Comparison of ENCODE assay signal across 34 cellular contexts in the genomic region with DNA sequence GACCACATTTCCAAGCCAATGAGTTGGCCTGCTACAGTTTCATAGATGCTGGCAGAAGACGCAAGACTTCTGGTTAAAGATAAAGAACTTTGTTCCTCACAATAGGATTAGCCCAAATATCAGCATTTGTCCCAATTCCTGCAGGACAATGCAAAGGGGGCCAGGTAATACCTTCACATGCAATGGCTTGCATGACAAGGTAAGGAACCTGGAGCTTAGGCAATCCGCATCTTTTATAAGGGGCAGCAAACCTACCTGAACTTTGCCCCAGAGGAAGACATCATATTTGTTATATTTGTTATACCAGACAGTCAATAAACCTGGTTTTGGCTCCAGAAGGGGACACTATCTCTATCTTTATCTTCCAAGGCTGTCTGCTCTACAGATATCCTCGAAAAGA. TPM values are rescaled to one million over a fixed set of nuclear protein-coding genes. Genes with fewer than 3 reads are reported as not detected.
"Had no signal": no experiment of that assay in that cellular context is flagged by ENCODE, and none has a peak within 500 bp of the region (broad histone marks: within the 10 kb centered on the region; RNA-seq: fewer than 3 reads in every experiment).

No MANE protein-coding gene starts in this region.

- H3K4me1 Mint-ChIP-seq: activated CD4-positive, alpha-beta T cell treated with anti-CD3 and anti-CD28 coated beads for 36 hours had no signal

- H3K27me3 Mint-ChIP-seq: activated CD4-positive, alpha-beta memory T cell treated with anti-CD3 and anti-CD28 coated beads for 36 hours; activated naive CD8-positive, alpha-beta T cell had no signal

- H3K9me3 Mint-ChIP-seq: activated CD4-positive, alpha-beta memory T cell treated with anti-CD3 and anti-CD28 coated beads for 36 hours; activated CD4-positive, alpha-beta T cell treated with anti-CD3 and anti-CD28 coated beads, Interleukin-2, amount 10 ng/mL, durations not matched to agents 24 days and 14 days; activated T-helper 1 cell treated with anti-CD3 and anti-CD28 coated beads, Interleukin-12 subunit alpha, Interleukin-12 subunit beta, Interleukin-2, Interleukin-4 antibody, amounts not matched to agents 30 ng/mL and 10 ng/mL and 1 ng/mL, durations not matched to agents 14 hours and 24 hours and 36 hours; activated T-helper 2 cell treated with anti-CD3 and anti-CD28 coated beads, Interferon-gamma antibody, Interleukin-2, Interleukin-4, amounts not matched to agents 10 μg/mL and 5 μg/mL and 100 μg/mL, durations not matched to agents 14 hours and 24 hours and 36 hours; effector memory CD8-positive, alpha-beta T cell had no signal

- H3K4me1 ChIP-seq: gastroesophageal sphincter had no signal

- H3K36me3 ChIP-seq: brain microvascular endothelial cell, esophagus squamous epithelium, gastroesophageal sphincter had no signal

- H3K4me3 ChIP-seq: esophagus squamous epithelium, gastroesophageal sphincter had no signal

- DNase-seq: activated CD4-positive, alpha-beta memory T cell treated with anti-CD3 and anti-CD28 coated beads for 36 hours; activated CD4-positive, alpha-beta T cell treated with anti-CD3 and anti-CD28 coated beads for 36 hours; activated CD4-positive, alpha-beta T cell treated with anti-CD3 and anti-CD28 coated beads, Interleukin-2, amount 10 ng/mL, durations not matched to agents 24 days and 14 days; activated CD4-positive, CD25-positive, alpha-beta regulatory T cell; activated CD4-positive, CD25-positive, alpha-beta regulatory T cell treated with anti-CD3 and anti-CD28 coated beads, Interleukin-2, amount 50 U/mL, for 72 hours; activated CD8-positive, alpha-beta memory T cell treated with anti-CD3 and anti-CD28 coated beads, Interleukin-2, amount 10 ng/mL, durations not matched to agents 7 days and 5 days; activated CD8-positive, alpha-beta memory T cell treated with anti-CD3 and anti-CD28 coated beads, Interleukin-2, amount 50 U/mL, for 4 hours; activated CD8-positive, alpha-beta T cell treated with anti-CD3 and anti-CD28 coated beads, Interleukin-2, amount 10 ng/mL, durations not matched to agents 7 days and 5 days; activated gamma-delta T cell treated with Interleukin-2 at 50 U/mL for 16 hours; activated naive CD4-positive, alpha-beta T cell treated with anti-CD3 and anti-CD28 coated beads, Interleukin-2, amount 50 U/mL, for 16 hours; activated naive CD4-positive, alpha-beta T cell treated with Interleukin-2 at 50 U/mL for 16 hours; activated T-cell treated with anti-CD3 and anti-CD28 coated beads, Interleukin-2, amount 50 U/mL, for 1 hour; activated T-cell treated with anti-CD3 and anti-CD28 coated beads, Interleukin-2, amount 50 U/mL, for 48 hours; amniotic stem cell; anterior cingulate cortex; brain microvascular endothelial cell; caudate nucleus; cortex of kidney; dermis blood vessel endothelial cell; effector CD4-positive, alpha-beta T cell; effector memory CD8-positive, alpha-beta T cell; esophagus squamous epithelium; foreskin melanocyte; T-helper 2 cell had no signal

- H3K27ac ChIP-seq: brain microvascular endothelial cell, epithelial cell of prostate, esophagus squamous epithelium, gastroesophageal sphincter had no signal

- H3K36me3 Mint-ChIP-seq: activated CD4-positive, alpha-beta memory T cell treated with anti-CD3 and anti-CD28 coated beads for 36 hours; activated CD8-positive, alpha-beta memory T cell treated with anti-CD3 and anti-CD28 coated beads, Interleukin-2, amount 10 ng/mL, durations not matched to agents 7 days and 5 days; activated naive CD8-positive, alpha-beta T cell had no signal

- H3K4me3 Mint-ChIP-seq: activated CD4-positive, alpha-beta memory T cell treated with anti-CD3 and anti-CD28 coated beads for 36 hours; activated CD4-positive, alpha-beta T cell treated with anti-CD3 and anti-CD28 coated beads for 36 hours; activated CD4-positive, alpha-beta T cell treated with anti-CD3 and anti-CD28 coated beads, Interleukin-2, amount 10 ng/mL, durations not matched to agents 24 days and 14 days; activated CD8-positive, alpha-beta memory T cell treated with anti-CD3 and anti-CD28 coated beads, Interleukin-2, amount 10 ng/mL, durations not matched to agents 7 days and 5 days; activated CD8-positive, alpha-beta T cell treated with anti-CD3 and anti-CD28 coated beads, Interleukin-2, amount 10 ng/mL, durations not matched to agents 7 days and 5 days; activated naive CD8-positive, alpha-beta T cell; activated T-helper 1 cell treated with anti-CD3 and anti-CD28 coated beads, Interleukin-12 subunit alpha, Interleukin-12 subunit beta, Interleukin-2, Interleukin-4 antibody, amounts not matched to agents 30 ng/mL and 10 ng/mL and 1 ng/mL, durations not matched to agents 14 hours and 24 hours and 36 hours; effector memory CD8-positive, alpha-beta T cell had no signal

- H3K27ac Mint-ChIP-seq: activated CD4-positive, alpha-beta memory T cell treated with anti-CD3 and anti-CD28 coated beads for 36 hours; activated CD4-positive, alpha-beta T cell treated with anti-CD3 and anti-CD28 coated beads for 36 hours; activated CD4-positive, alpha-beta T cell treated with anti-CD3 and anti-CD28 coated beads, Interleukin-2, amount 10 ng/mL, durations not matched to agents 24 days and 14 days; activated CD8-positive, alpha-beta memory T cell treated with anti-CD3 and anti-CD28 coated beads, Interleukin-2, amount 10 ng/mL, durations not matched to agents 7 days and 5 days; activated CD8-positive, alpha-beta T cell treated with anti-CD3 and anti-CD28 coated beads, Interleukin-2, amount 10 ng/mL, durations not matched to agents 7 days and 5 days; activated naive CD8-positive, alpha-beta T cell; activated T-helper 1 cell treated with anti-CD3 and anti-CD28 coated beads, Interleukin-12 subunit alpha, Interleukin-12 subunit beta, Interleukin-2, Interleukin-4 antibody, amounts not matched to agents 30 ng/mL and 10 ng/mL and 1 ng/mL, durations not matched to agents 14 hours and 24 hours and 36 hours; activated T-helper 2 cell treated with anti-CD3 and anti-CD28 coated beads, Interferon-gamma antibody, Interleukin-2, Interleukin-4, amounts not matched to agents 10 μg/mL and 5 μg/mL and 100 μg/mL, durations not matched to agents 14 hours and 24 hours and 36 hours; effector memory CD8-positive, alpha-beta T cell had no signal

- H3K27me3 ChIP-seq: brain microvascular endothelial cell, esophagus squamous epithelium had no signal

- H3K9me3 ChIP-seq: esophagus squamous epithelium, gastroesophageal sphincter had no signal

- ATAC-seq: activated CD4-positive, alpha-beta T cell treated with anti-CD3 and anti-CD28 coated beads for 36 hours; activated CD8-positive, alpha-beta memory T cell treated with anti-CD3 and anti-CD28 coated beads, Interleukin-2, amount 10 ng/mL, durations not matched to agents 7 days and 5 days; activated CD8-positive, alpha-beta T cell treated with anti-CD3 and anti-CD28 coated beads, Interleukin-2, amount 10 ng/mL, durations not matched to agents 7 days and 5 days; effector memory CD8-positive, alpha-beta T cell; gastroesophageal sphincter had no signal

RNA-seq across cellular contexts. Expression of a gene that starts 5.3 kb away (rescaled TPM):
- total RNA-seq: activated CD4-positive, alpha-beta memory T cell treated with anti-CD3 and anti-CD28 coated beads for 36 hours; activated CD4-positive, alpha-beta T cell treated with anti-CD3 and anti-CD28 coated beads for 36 hours; activated CD4-positive, alpha-beta T cell treated with anti-CD3 and anti-CD28 coated beads, Interleukin-2, amount 10 ng/mL, durations not matched to agents 24 days and 14 days; activated CD8-positive, alpha-beta memory T cell treated with anti-CD3 and anti-CD28 coated beads for 36 hours; activated CD8-positive, alpha-beta memory T cell treated with anti-CD3 and anti-CD28 coated beads, Interleukin-2, amount 10 ng/mL, durations not matched to agents 7 days and 5 days; activated CD8-positive, alpha-beta T cell treated with anti-CD3 and anti-CD28 coated beads, Interleukin-2, amount 10 ng/mL, durations not matched to agents 7 days and 5 days; activated T-helper 1 cell treated with anti-CD3 and anti-CD28 coated beads, Interleukin-12 subunit alpha, Interleukin-12 subunit beta, Interleukin-2, Interleukin-4 antibody, amounts not matched to agents 30 ng/mL and 10 ng/mL and 1 ng/mL, durations not matched to agents 14 hours and 24 hours and 36 hours; activated T-helper 2 cell treated with anti-CD3 and anti-CD28 coated beads, Interferon-gamma antibody, Interleukin-2, Interleukin-4, amounts not matched to agents 10 μg/mL and 5 μg/mL and 100 μg/mL, durations not matched to agents 14 hours and 24 hours and 36 hours; bronchial epithelial cell; dermis blood vessel endothelial cell; endothelial cell of umbilical vein; fibroblast of villous mesenchyme; T-helper 1 cell treated with Interleukin-12 subunit alpha and Interleukin-12 subunit beta and Interleukin-4 antibody, amounts not matched to agents 30 ng/mL and 1 ng/mL, for 36 hours had no signal

RNA-seq across cellular contexts. Expression of a gene that starts 30.6 kb away (rescaled TPM):
- total RNA-seq: activated CD4-positive, alpha-beta T cell treated with anti-CD3 and anti-CD28 coated beads, Interleukin-2, amount 10 ng/mL, durations not matched to agents 24 days and 14 days; activated CD8-positive, alpha-beta memory T cell treated with anti-CD3 and anti-CD28 coated beads, Interleukin-2, amount 10 ng/mL, durations not matched to agents 7 days and 5 days; T-helper 1 cell treated with Interleukin-12 subunit alpha and Interleukin-12 subunit beta and Interleukin-4 antibody, amounts not matched to agents 30 ng/mL and 1 ng/mL, for 36 hours had no signal

RNA-seq across cellular contexts. Expression of a gene that starts 59.4 kb away (rescaled TPM):
- total RNA-seq: activated CD4-positive, alpha-beta memory T cell treated with anti-CD3 and anti-CD28 coated beads for 36 hours; activated CD4-positive, alpha-beta T cell treated with anti-CD3 and anti-CD28 coated beads for 36 hours; activated CD4-positive, alpha-beta T cell treated with anti-CD3 and anti-CD28 coated beads, Interleukin-2, amount 10 ng/mL, durations not matched to agents 24 days and 14 days; activated CD8-positive, alpha-beta memory T cell treated with anti-CD3 and anti-CD28 coated beads for 36 hours; activated CD8-positive, alpha-beta memory T cell treated with anti-CD3 and anti-CD28 coated beads, Interleukin-2, amount 10 ng/mL, durations not matched to agents 7 days and 5 days; activated CD8-positive, alpha-beta T cell treated with anti-CD3 and anti-CD28 coated beads, Interleukin-2, amount 10 ng/mL, durations not matched to agents 7 days and 5 days; activated T-helper 1 cell treated with anti-CD3 and anti-CD28 coated beads, Interleukin-12 subunit alpha, Interleukin-12 subunit beta, Interleukin-2, Interleukin-4 antibody, amounts not matched to agents 30 ng/mL and 10 ng/mL and 1 ng/mL, durations not matched to agents 14 hours and 24 hours and 36 hours; activated T-helper 2 cell treated with anti-CD3 and anti-CD28 coated beads, Interferon-gamma antibody, Interleukin-2, Interleukin-4, amounts not matched to agents 10 μg/mL and 5 μg/mL and 100 μg/mL, durations not matched to agents 14 hours and 24 hours and 36 hours; T-helper 1 cell treated with Interleukin-12 subunit alpha and Interleukin-12 subunit beta and Interleukin-4 antibody, amounts not matched to agents 30 ng/mL and 1 ng/mL, for 36 hours had no signal
